ENCODE assay signal across 24 cellular contexts in genomic region chr12:32609966-32610365, GRCh38.
A peak's percentile ranks its signal among the peaks of the same experiment; 100 is the strongest.
DNase-seq lines count a peak whose midpoint lies in the region; ATAC-seq and TF ChIP-seq lines count a peak whose summit lies in the region.
"Had no signal": no experiment of that assay in that cellular context is flagged by ENCODE, and none has a peak within 500 bp of the region (broad histone marks: within the 10 kb centered on the region; RNA-seq: fewer than 3 reads in every experiment).

No MANE protein-coding gene starts in this region.

- peak overlapping the region in 31 of 59 donors; percentile 12 to 72 (median 40) for H3K27ac ChIP-seq in dorsolateral prefrontal cortex
- H3K27ac ChIP-seq: BLaER1 treated with 17β-estradiol and CSF1 and Interleukin-3, amounts not matched to agents 10 nM and 100 nM; RWPE1; skin epidermis had no signal

- TF ChIP-seq CTCF in GM13977 (IDR thresholded peaks at IDR 0.05; ENCODE audit: extremely low read depth, insufficient read depth, missing control alignments) (no peak), dorsolateral prefrontal cortex (IDR thresholded peaks at IDR 0.05 in 54 of 56, conservative IDR thresholded peaks at IDR 0.05 in 2 of 56; ENCODE audit: low read depth in 1 of 56, partially characterized antibody in 56 of 56) (no peak)

- H3K4me3 ChIP-seq in dorsolateral prefrontal cortex, result no peak overlapping the region
- H3K4me3 ChIP-seq: BLaER1 treated with 17β-estradiol and CSF1 and Interleukin-3, amounts not matched to agents 10 nM and 100 nM; skin epidermis had no signal

- ATAC-seq in GM21723 (IDR thresholded peaks at IDR 0.05; ENCODE audit: unreplicated experiment) (peak; percentile 59), HG03342 (IDR thresholded peaks at IDR 0.05; ENCODE audit: unreplicated experiment) (peak; percentile 63), HG03571 (IDR thresholded peaks at IDR 0.05; ENCODE audit: unreplicated experiment) (no peak)
- ATAC-seq: left lobe of liver had no signal

- intact Hi-C loops in dorsolateral prefrontal cortex (cut with DNase I), result no loop called here

- in situ Hi-C loops in GM13977 (cut with MboI; ENCODE audit: low pct_unique_long_range_greater_than_20kb, low sequenced_read_pairs, unreplicated experiment), result no loop called here

- H3K27me3 ChIP-seq in dorsolateral prefrontal cortex, result no peaks in the 10 kb centered on the region
- H3K27me3 ChIP-seq: BLaER1 treated with 17β-estradiol and CSF1 and Interleukin-3, amounts not matched to agents 10 nM and 100 nM had no signal

- peak; percentile 16 for DNase-seq in GM13977 (ENCODE audit: low spot score)
- DNase-seq in dorsolateral prefrontal cortex, result no peak
- DNase-seq in NCI-H748 treated with DMSO at 0.1 percent for 48 hours (lab: John Stamatoyannopoulos, UW), result no peak
- no peak for DNase-seq in NCI-H526 (lab: John Stamatoyannopoulos, UW)
- DNase-seq: activated CD4-positive, alpha-beta T cell treated with anti-CD3 and anti-CD28 coated beads for 1 hour; activated naive CD4-positive, alpha-beta T cell treated with anti-CD3 and anti-CD28 coated beads for 36 hours; activated T-cell treated with anti-CD3 and anti-CD28 coated beads, Interleukin-2, amount 50 U/mL, for 24 hours; amniotic stem cell; Calu3; cortex of kidney; H9; Karpas-422; naive B cell; NCI-H1048; NCI-H187 treated with DMSO at 0.1 percent for 48 hours; NCI-H69; stimulated activated CD4-positive, alpha-beta T cell treated with anti-CD3 and anti-CD28 coated beads, Interleukin-1b, Interleukin-23, amount 100 ng/mL, for 48 hours had no signal
